In genomic region chr2:108612514-108613183, GRCh38 we compare ENCODE assay signal across 8 cellular contexts.
DNase-seq lines count a peak whose midpoint lies in the region; ATAC-seq and TF ChIP-seq lines count a peak whose summit lies in the region.

No MANE protein-coding gene starts in this region.

- peaks cover 40% of the 10 kb centered on the region for H3K4me1 ChIP-seq in body of pancreas

- H3K4me1 Mint-ChIP-seq in CD14-positive monocyte: peaks cover 43% of the 10 kb centered on the region
- H3K4me1 Mint-ChIP-seq in IgD-negative memory B cell: peaks cover 50 to 71% (median 50%) of the 10 kb centered on the region in 3 donors
- H3K4me1 Mint-ChIP-seq in activated naive CD8-positive, alpha-beta T cell (ENCODE audit: low read depth): peaks cover 45% of the 10 kb centered on the region

- intact Hi-C loops in CD14-positive monocyte (cut with micrococcal nuclease): no loop called here
- intact Hi-C loops in body of pancreas (cut with DNase I): no loop called here

- peak; percentile 77 for ATAC-seq in GM21381 (IDR thresholded peaks at IDR 0.05; ENCODE audit: unreplicated experiment)
- no peak for ATAC-seq in body of pancreas

- no peak for DNase-seq in CD14-positive monocyte (ENCODE audit: low spot score)
- DNase-seq in stimulated activated CD4-positive, alpha-beta T cell treated with anti-CD3 and anti-CD28 coated beads, Interleukin-12 subunit alpha, Interleukin-12 subunit beta, amount 100 ng/mL, for 48 hours (ENCODE audit: low read depth in 2 of 3, low spot score in 1 of 3): peak; percentile 60 to 67 (median 65)
- DNase-seq in body of pancreas: no peak
- no peak for DNase-seq in NCI-H2227 treated with DMSO at 0.1 percent for 48 hours (lab: John Stamatoyannopoulos, UW)
- DNase-seq in NCI-H1417 treated with DMSO at 0.1 percent for 48 hours (lab: John Stamatoyannopoulos, UW): no peak

- H3K4me3 ChIP-seq in body of pancreas: no peak overlapping the region

- H3K27me3 ChIP-seq in body of pancreas: no peaks in the 10 kb centered on the region

- peak overlapping the region in 1 of 4 donors; percentile 12 for H3K27ac ChIP-seq in body of pancreas

- TF ChIP-seq CTCF in CD14-positive monocyte (IDR thresholded peaks at IDR 0.05) (no peak), body of pancreas (IDR thresholded peaks at IDR 0.05) (no peak)

- H3K36me3 Mint-ChIP-seq in CD14-positive monocyte: peaks cover 56 to 59% of the 10 kb centered on the region in 2 donors
- H3K36me3 Mint-ChIP-seq in IgD-negative memory B cell: no peaks in the 10 kb centered on the region
- H3K36me3 Mint-ChIP-seq in activated naive CD8-positive, alpha-beta T cell: no peaks in the 10 kb centered on the region

- no peaks in the 10 kb centered on the region for H3K36me3 ChIP-seq in body of pancreas (replicated peaks in 1 of 2; ENCODE audit: insufficient read depth in 1 of 2, low read depth in 2 of 2)

- 61 to 72% methylated on average over 9 to 10 of the region's 10 CpGs for WGBS in body of pancreas, 2 donors

- H3K9me3 Mint-ChIP-seq in CD14-positive monocyte: no peaks in the 10 kb centered on the region
- no peaks in the 10 kb centered on the region for H3K9me3 Mint-ChIP-seq in IgD-negative memory B cell
- no peaks in the 10 kb centered on the region for H3K9me3 Mint-ChIP-seq in activated naive CD8-positive, alpha-beta T cell (ENCODE audit: low read depth)

- no peaks in the 10 kb centered on the region for H3K9me3 ChIP-seq in body of pancreas

- no peak overlapping the region for H3K4me3 Mint-ChIP-seq in CD14-positive monocyte
- peak overlapping the region; percentile 44 to 90 (median 77) for H3K4me3 Mint-ChIP-seq in IgD-negative memory B cell
- H3K4me3 Mint-ChIP-seq in activated naive CD8-positive, alpha-beta T cell: peak overlapping the region; percentile 54

- H3K27me3 Mint-ChIP-seq in CD14-positive monocyte (ENCODE audit: low read depth in 3 of 3) (no peaks in the 10 kb centered on the region), IgD-negative memory B cell (peaks cover 5% of the 10 kb centered on the region)
- H3K27me3 Mint-ChIP-seq in activated naive CD8-positive, alpha-beta T cell: no peaks in the 10 kb centered on the region

- TF ChIP-seq POLR2A in body of pancreas (IDR thresholded peaks at IDR 0.05): no peak

- H3K27ac Mint-ChIP-seq in CD14-positive monocyte: peak overlapping the region; percentile 16 to 80 (median 66)
- H3K27ac Mint-ChIP-seq in IgD-negative memory B cell: peak overlapping the region; percentile 81 to 98 (median 91)
- peak overlapping the region; percentile 55 for H3K27ac Mint-ChIP-seq in activated naive CD8-positive, alpha-beta T cell

Comparison
In these comparisons a context has a peak if more than half of its experiments do, and no peak if none do; other contexts are left out.
1. DNase-seq: peak in stimulated activated CD4-positive, alpha-beta T cell treated with anti-CD3 and anti-CD28 coated beads, Interleukin-12 subunit alpha, Interleukin-12 subunit beta, amount 100 ng/mL, for 48 hours (3 of 3); none in CD14-positive monocyte (single experiment), body of pancreas (0 of 4), NCI-H2227 treated with DMSO at 0.1 percent for 48 hours (single experiment) and NCI-H1417 treated with DMSO at 0.1 percent for 48 hours (single experiment).
2. H3K4me3 Mint-ChIP-seq: peak in IgD-negative memory B cell (4 of 4) and activated naive CD8-positive, alpha-beta T cell (single experiment); none in CD14-positive monocyte (0 of 2).
3. Peak in every context shown above with its lines, with median percentiles within 50 percentile points of each other: H3K27ac Mint-ChIP-seq.